In genomic region chr18:78603102-78603501, GRCh38 we compare ENCODE assay signal across 23 cellular contexts.
"Had no signal": no experiment of that assay in that cellular context is flagged by ENCODE, and none has a peak within 500 bp of the region (broad histone marks: within the 10 kb centered on the region; RNA-seq: fewer than 3 reads in every experiment).

No MANE protein-coding gene starts in this region.

- H3K4me3 ChIP-seq: K562, SJSA1, SK-N-MC had no signal

- H3K27ac ChIP-seq: HL-60, KMS-11, SJSA1, SK-N-MC had no signal

- H3K4me2 ChIP-seq: KMS-11 had no signal

- H3K4me3 Mint-ChIP-seq: IgD-negative memory B cell had no signal

- H3K9ac ChIP-seq: KMS-11 had no signal

- DNase-seq: Kasumi-1, MM.1S, NCI-H1092 treated with DMSO at 0.1 percent for 48 hours, NCI-H1436, NCI-H187, NCI-H2029, NCI-H2081 treated with DMSO at 0.1 percent for 48 hours, NCI-H2171, NCI-H226, NCI-H446, NCI-H510A, NCI-H524 treated with DMSO at 0.1 percent for 48 hours, NCI-H69, NCI-H774, Right ventricle myocardium superior, RPMI8226, SIG-M5 had no signal

- H3K4me1 ChIP-seq: SJSA1 had no signal

- H3K27ac Mint-ChIP-seq: IgD-negative memory B cell had no signal

- H3K27me3 Mint-ChIP-seq: IgD-negative memory B cell had no signal

- H3K4me1 Mint-ChIP-seq: IgD-negative memory B cell had no signal

- H3K36me3 ChIP-seq: SJSA1 had no signal

- ATAC-seq: K562 had no signal

- H3K36me3 Mint-ChIP-seq: IgD-negative memory B cell had no signal

- H3K27me3 ChIP-seq: SJSA1 had no signal
